ENCODE assay signal across 1 cellular context in genomic region chr19:18438331-18439024, GRCh38.
TF ChIP-seq lines count a peak whose summit lies in the region.

No MANE protein-coding gene starts in this region.

TF ChIP-seq in HCT116, 20 proteins besides CTCF, POLR2A, EP300 and RAD21 (continued from another document):
- TF ChIP-seq REST (IDR thresholded peaks at IDR 0.05; ENCODE audit: low read depth) (no peak), EGR1 (IDR thresholded peaks at IDR 0.05; ENCODE audit: low read depth) (peak; percentile 54; the same call in 1 of the 2 replicates), SIN3A (IDR thresholded peaks at IDR 0.05; ENCODE audit: low read depth) (peak; percentile 28; the same call in 1 of the 2 replicates), EZH2phosphoT487 (IDR thresholded peaks at IDR 0.05; ENCODE audit: borderline replicate concordance) (no peak), CBX3 (IDR thresholded peaks at IDR 0.05; ENCODE audit: low read depth) (no peak), POLR2AphosphoS5 (IDR thresholded peaks at IDR 0.05; ENCODE audit: low read depth, low read length) (peak; percentile 19), CEBPB (IDR thresholded peaks at IDR 0.05; ENCODE audit: low read depth) (no peak), JUND (IDR thresholded peaks at IDR 0.05) (no peak; the same call in 1 of the 2 replicates), ELF1 (IDR thresholded peaks at IDR 0.05; ENCODE audit: borderline replicate concordance, low read depth) (no peak), ZFX (IDR thresholded peaks at IDR 0.05) (peak; percentile 25; the same call in 1 of the 2 replicates)
